ENCODE assay signal across 10 cellular contexts in the genomic region with DNA sequence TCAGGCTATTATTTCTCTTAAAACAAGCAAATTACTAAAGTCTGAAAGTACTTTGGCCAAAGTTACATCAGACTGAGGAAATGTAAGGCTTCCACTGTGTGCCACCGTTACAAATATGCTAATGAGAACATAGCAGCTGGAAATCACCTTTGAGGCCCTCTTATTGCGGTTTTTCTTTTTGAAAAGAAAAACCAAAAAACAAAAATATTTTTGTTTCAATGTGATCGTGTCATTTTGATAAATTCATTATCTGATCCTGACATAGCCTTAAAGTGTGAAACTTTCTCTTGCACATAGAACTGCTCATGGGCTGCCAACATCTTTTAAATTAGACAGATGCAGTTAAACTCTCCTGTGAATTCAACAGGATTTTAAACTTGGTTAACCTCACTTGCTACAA. TPM values are rescaled to one million over a fixed set of nuclear protein-coding genes. Genes with fewer than 3 reads are reported as not detected.
DNase-seq lines count a peak whose midpoint lies in the region; ATAC-seq, FAIRE-seq and TF ChIP-seq lines count a peak whose summit lies in the region.
"Had no signal": no experiment of that assay in that cellular context is flagged by ENCODE, and none has a peak within 500 bp of the region (broad histone marks: within the 10 kb centered on the region; RNA-seq: fewer than 3 reads in every experiment).

No MANE protein-coding gene starts in this region.

- CTCF ChIA-PET in activated naive CD4-positive, alpha-beta T cell treated with anti-CD3 and anti-CD28 coated beads, Interleukin-2, amount 10 ng/mL, durations not matched to agents 7 days and 5 days (lab: Charles Lee), result interaction anchor here (1.3 kb wide), 1 partner anchor 169 kb away, joined by 3 read pairs; no protein-coding TSS in a partner anchor

- no peaks in the 10 kb centered on the region for H3K9me3 Mint-ChIP-seq in activated naive CD4-positive, alpha-beta T cell treated with anti-CD3 and anti-CD28 coated beads, Interleukin-2, amount 10 ng/mL, durations not matched to agents 7 days and 5 days
- no peaks in the 10 kb centered on the region for H3K9me3 Mint-ChIP-seq in stimulated activated naive B cell treated with anti-CD40 and anti-IgM and Interleukin-4, amounts not matched to agents 10 μg/mL and 1 μg/mL and 100 μg/mL, for 72 hours

- no peak for DNase-seq in activated naive CD4-positive, alpha-beta T cell treated with anti-CD3 and anti-CD28 coated beads, Interleukin-2, amount 10 ng/mL, durations not matched to agents 7 days and 5 days
- no peak for DNase-seq in activated naive CD4-positive, alpha-beta T cell treated with anti-CD3 and anti-CD28 coated beads, Interleukin-2, amount 50 U/mL, for 16 hours
- DNase-seq in stimulated activated naive B cell treated with anti-CD40 and anti-IgM and Interleukin-4, amounts not matched to agents 10 μg/mL and 1 μg/mL and 100 μg/mL, for 72 hours, result no peak
- DNase-seq in D721Med (ENCODE audit: insufficient read length, low spot score), result no peak
- no peak for DNase-seq in NCI-H524 (lab: John Stamatoyannopoulos, UW)
- no peak for DNase-seq in cerebellum (ENCODE audit: low spot score)
- DNase-seq: NCI-H1105 treated with DMSO at 0.1 percent for 48 hours had no signal

- peak overlapping the region; percentile 88 for H3K27ac Mint-ChIP-seq in activated naive CD4-positive, alpha-beta T cell treated with anti-CD3 and anti-CD28 coated beads, Interleukin-2, amount 10 ng/mL, durations not matched to agents 7 days and 5 days
- H3K27ac Mint-ChIP-seq in stimulated activated naive B cell treated with anti-CD40 and anti-IgM and Interleukin-4, amounts not matched to agents 10 μg/mL and 1 μg/mL and 100 μg/mL, for 72 hours, result peak overlapping the region; percentile 28

- FAIRE-seq in D721Med (lab: Jason Lieb, UNC), result no peak
- FAIRE-seq: astrocyte had no signal

- ATAC-seq in HG02884 (IDR thresholded peaks at IDR 0.05; ENCODE audit: unreplicated experiment), result peak; percentile 30
- ATAC-seq in stimulated activated naive B cell treated with anti-CD40 and anti-IgM and Interleukin-4, amounts not matched to agents 10 μg/mL and 1 μg/mL and 100 μg/mL, for 72 hours (replicated peaks), result no peak

- peaks cover 47% of the 10 kb centered on the region for H3K4me1 Mint-ChIP-seq in activated naive CD4-positive, alpha-beta T cell treated with anti-CD3 and anti-CD28 coated beads, Interleukin-2, amount 10 ng/mL, durations not matched to agents 7 days and 5 days
- H3K4me1 Mint-ChIP-seq in stimulated activated naive B cell treated with anti-CD40 and anti-IgM and Interleukin-4, amounts not matched to agents 10 μg/mL and 1 μg/mL and 100 μg/mL, for 72 hours, result peaks cover 32 to 52% of the 10 kb centered on the region in 2 donors

- peaks cover 10% of the 10 kb centered on the region for H3K36me3 Mint-ChIP-seq in activated naive CD4-positive, alpha-beta T cell treated with anti-CD3 and anti-CD28 coated beads, Interleukin-2, amount 10 ng/mL, durations not matched to agents 7 days and 5 days
- no peaks in the 10 kb centered on the region for H3K36me3 Mint-ChIP-seq in stimulated activated naive B cell treated with anti-CD40 and anti-IgM and Interleukin-4, amounts not matched to agents 10 μg/mL and 1 μg/mL and 100 μg/mL, for 72 hours

- peak overlapping the region; percentile 21 for H3K4me3 Mint-ChIP-seq in activated naive CD4-positive, alpha-beta T cell treated with anti-CD3 and anti-CD28 coated beads, Interleukin-2, amount 10 ng/mL, durations not matched to agents 7 days and 5 days
- peak overlapping the region; percentile 26 to 34 for H3K4me3 Mint-ChIP-seq in stimulated activated naive B cell treated with anti-CD40 and anti-IgM and Interleukin-4, amounts not matched to agents 10 μg/mL and 1 μg/mL and 100 μg/mL, for 72 hours

- TF ChIP-seq POLR2A in Raji (IDR thresholded peaks at IDR 0.05; ENCODE audit: insufficient read depth, low read depth, low read length), result 0 out of 2 replicates have a peak, but pooled peaks have one; percentile 2

- H3K27me3 Mint-ChIP-seq in activated naive CD4-positive, alpha-beta T cell treated with anti-CD3 and anti-CD28 coated beads, Interleukin-2, amount 10 ng/mL, durations not matched to agents 7 days and 5 days, result no peaks in the 10 kb centered on the region
- H3K27me3 Mint-ChIP-seq in stimulated activated naive B cell treated with anti-CD40 and anti-IgM and Interleukin-4, amounts not matched to agents 10 μg/mL and 1 μg/mL and 100 μg/mL, for 72 hours, result no peaks in the 10 kb centered on the region

- TF ChIP-seq CTCF in D721Med (IDR thresholded peaks at IDR 0.05; ENCODE audit: insufficient read depth, missing control alignments), result no peak

RNA-seq across cellular contexts. Expression of a gene that starts 2.8 kb away (rescaled TPM):
- 8.3 TPM for total RNA-seq in cerebellum

RNA-seq across cellular contexts. Expression of a gene that starts 8.7 kb away (rescaled TPM):
- total RNA-seq in cerebellum, result 7.2 TPM

RNA-seq across cellular contexts. Expression of a gene that starts 56.9 kb away (rescaled TPM):
- 53.4 TPM for total RNA-seq in cerebellum
